41 cellular contexts compared by ENCODE assay signal in genomic region chr4:79454656-79455055, GRCh38. TPM values are rescaled to one million over a fixed set of nuclear protein-coding genes. Genes with fewer than 3 reads are reported as not detected.
"Had no signal": no experiment of that assay in that cellular context is flagged by ENCODE, and none has a peak within 500 bp of the region (broad histone marks: within the 10 kb centered on the region; RNA-seq: fewer than 3 reads in every experiment).

No MANE protein-coding gene starts in this region.

- H3K4me3 Mint-ChIP-seq: activated B cell treated with CpG ODN at 0.5 μM for 24 hours; activated CD4-positive, alpha-beta memory T cell treated with anti-CD3 and anti-CD28 coated beads for 36 hours; activated CD4-positive, alpha-beta T cell treated with anti-CD3 and anti-CD28 coated beads, Interleukin-2, amount 10 ng/mL, durations not matched to agents 24 days and 14 days; activated CD8-positive, alpha-beta T cell treated with anti-CD3 and anti-CD28 coated beads for 36 hours; activated naive CD4-positive, alpha-beta T cell treated with anti-CD3 and anti-CD28 coated beads for 36 hours; activated naive CD8-positive, alpha-beta T cell treated with anti-CD3 and anti-CD28 coated beads for 36 hours; activated T-cell treated with anti-CD3 and anti-CD28 coated beads, Interleukin-2, amount 50 U/mL, for 4 hours; activated T-cell treated with anti-CD3 and anti-CD28 coated beads, Interleukin-2, amount 50 U/mL, for 72 hours; activated T-helper 1 cell treated with anti-CD3 and anti-CD28 coated beads, Interleukin-12 subunit alpha, Interleukin-12 subunit beta, Interleukin-2, Interleukin-4 antibody, amounts not matched to agents 30 ng/mL and 10 ng/mL and 1 ng/mL, durations not matched to agents 14 hours and 24 hours and 36 hours; activated T-helper 17 cell treated with anti-CD3 and anti-CD28 coated beads, Interleukin-2, amount 50 U/mL, for 72 hours; brain; central memory CD8-positive, alpha-beta T cell; T-helper 1 cell treated with Interleukin-12 subunit alpha and Interleukin-12 subunit beta and Interleukin-4 antibody, amounts not matched to agents 30 μg/mL and 1 μg/mL, for 36 hours; T-helper 2 cell treated with Interferon-gamma antibody and Interleukin-4, amounts not matched to agents 5 μg/mL and 100 μg/mL, for 36 hours had no signal

- H3K27me3 ChIP-seq: ascending aorta, cardiac muscle cell had no signal

- H3K9me3 ChIP-seq: ascending aorta had no signal

- H3K36me3 ChIP-seq: ascending aorta, cardiac muscle cell had no signal

- H3K9me3 Mint-ChIP-seq: activated B cell treated with CpG ODN at 0.5 μM for 24 hours; activated CD4-positive, alpha-beta memory T cell treated with anti-CD3 and anti-CD28 coated beads for 36 hours; activated CD4-positive, alpha-beta T cell treated with anti-CD3 and anti-CD28 coated beads, Interleukin-2, amount 10 ng/mL, durations not matched to agents 24 days and 14 days; activated CD8-positive, alpha-beta T cell treated with anti-CD3 and anti-CD28 coated beads for 36 hours; activated naive CD4-positive, alpha-beta T cell treated with anti-CD3 and anti-CD28 coated beads for 36 hours; activated naive CD4-positive, alpha-beta T cell treated with anti-CD3 and anti-CD28 coated beads, Interleukin-2, amount 50 U/mL, for 72 hours; activated naive CD8-positive, alpha-beta T cell treated with anti-CD3 and anti-CD28 coated beads for 36 hours; activated T-cell treated with anti-CD3 and anti-CD28 coated beads, Interleukin-2, amount 50 U/mL, for 4 hours; activated T-cell treated with anti-CD3 and anti-CD28 coated beads, Interleukin-2, amount 50 U/mL, for 72 hours; activated T-helper 1 cell treated with anti-CD3 and anti-CD28 coated beads, Interleukin-12 subunit alpha, Interleukin-12 subunit beta, Interleukin-2, Interleukin-4 antibody, amounts not matched to agents 30 ng/mL and 10 ng/mL and 1 ng/mL, durations not matched to agents 14 hours and 24 hours and 36 hours; activated T-helper 17 cell treated with anti-CD3 and anti-CD28 coated beads, Interleukin-2, amount 50 U/mL, for 72 hours; brain; central memory CD8-positive, alpha-beta T cell; T-helper 1 cell treated with Interleukin-12 subunit alpha and Interleukin-12 subunit beta and Interleukin-4 antibody, amounts not matched to agents 30 μg/mL and 1 μg/mL, for 36 hours; T-helper 2 cell treated with Interferon-gamma antibody and Interleukin-4, amounts not matched to agents 5 μg/mL and 100 μg/mL, for 36 hours had no signal

- H3K4me3 ChIP-seq: ascending aorta, cardiac muscle cell had no signal

- H3K27ac Mint-ChIP-seq: activated B cell treated with CpG ODN at 0.5 μM for 24 hours; activated CD4-positive, alpha-beta memory T cell treated with anti-CD3 and anti-CD28 coated beads for 36 hours; activated CD4-positive, alpha-beta T cell treated with anti-CD3 and anti-CD28 coated beads, Interleukin-2, amount 10 ng/mL, durations not matched to agents 24 days and 14 days; activated CD8-positive, alpha-beta T cell treated with anti-CD3 and anti-CD28 coated beads for 36 hours; activated naive CD4-positive, alpha-beta T cell treated with anti-CD3 and anti-CD28 coated beads for 36 hours; activated naive CD4-positive, alpha-beta T cell treated with anti-CD3 and anti-CD28 coated beads, Interleukin-2, amount 50 U/mL, for 72 hours; activated naive CD8-positive, alpha-beta T cell treated with anti-CD3 and anti-CD28 coated beads for 36 hours; activated T-cell treated with anti-CD3 and anti-CD28 coated beads, Interleukin-2, amount 50 U/mL, for 72 hours; activated T-helper 1 cell treated with anti-CD3 and anti-CD28 coated beads, Interleukin-12 subunit alpha, Interleukin-12 subunit beta, Interleukin-2, Interleukin-4 antibody, amounts not matched to agents 30 ng/mL and 10 ng/mL and 1 ng/mL, durations not matched to agents 14 hours and 24 hours and 36 hours; activated T-helper 17 cell treated with anti-CD3 and anti-CD28 coated beads, Interleukin-2, amount 50 U/mL, for 72 hours; brain; T-helper 1 cell treated with Interleukin-12 subunit alpha and Interleukin-12 subunit beta and Interleukin-4 antibody, amounts not matched to agents 30 μg/mL and 1 μg/mL, for 36 hours; T-helper 2 cell treated with Interferon-gamma antibody and Interleukin-4, amounts not matched to agents 5 μg/mL and 100 μg/mL, for 36 hours had no signal

- H3K27me3 Mint-ChIP-seq: activated B cell treated with CpG ODN at 0.5 μM for 24 hours; activated CD4-positive, alpha-beta memory T cell treated with anti-CD3 and anti-CD28 coated beads for 36 hours; activated CD4-positive, alpha-beta T cell treated with anti-CD3 and anti-CD28 coated beads, Interleukin-2, amount 10 ng/mL, durations not matched to agents 24 days and 14 days; activated CD8-positive, alpha-beta T cell treated with anti-CD3 and anti-CD28 coated beads for 36 hours; activated naive CD8-positive, alpha-beta T cell treated with anti-CD3 and anti-CD28 coated beads for 36 hours; activated T-helper 17 cell treated with anti-CD3 and anti-CD28 coated beads, Interleukin-2, amount 50 U/mL, for 72 hours; brain; central memory CD8-positive, alpha-beta T cell had no signal

- H3K27ac ChIP-seq: ascending aorta, cardiac muscle cell, VCaP had no signal

- H3K4me1 Mint-ChIP-seq: activated B cell treated with CpG ODN at 0.5 μM for 24 hours; activated CD4-positive, alpha-beta T cell treated with anti-CD3 and anti-CD28 coated beads, Interleukin-2, amount 10 ng/mL, durations not matched to agents 24 days and 14 days; activated naive CD8-positive, alpha-beta T cell treated with anti-CD3 and anti-CD28 coated beads for 36 hours; activated T-helper 17 cell treated with anti-CD3 and anti-CD28 coated beads, Interleukin-2, amount 50 U/mL, for 72 hours; central memory CD8-positive, alpha-beta T cell had no signal

- FAIRE-seq: bronchial epithelial cell, TTC549 had no signal

- ATAC-seq: activated CD8-positive, alpha-beta T cell treated with anti-CD3 and anti-CD28 coated beads for 36 hours; activated naive CD4-positive, alpha-beta T cell treated with anti-CD3 and anti-CD28 coated beads, Interleukin-2, amount 50 U/mL, for 72 hours; activated T-cell treated with anti-CD3 and anti-CD28 coated beads, Interleukin-2, amount 50 U/mL, for 4 hours; activated T-cell treated with anti-CD3 and anti-CD28 coated beads, Interleukin-2, amount 50 U/mL, for 72 hours; activated T-helper 17 cell treated with anti-CD3 and anti-CD28 coated beads, Interleukin-2, amount 50 U/mL, for 72 hours had no signal

- H3K36me3 Mint-ChIP-seq: activated CD4-positive, alpha-beta memory T cell treated with anti-CD3 and anti-CD28 coated beads for 36 hours; activated naive CD4-positive, alpha-beta T cell treated with anti-CD3 and anti-CD28 coated beads, Interleukin-2, amount 50 U/mL, for 72 hours; activated naive CD8-positive, alpha-beta T cell treated with anti-CD3 and anti-CD28 coated beads for 36 hours; brain had no signal

- H3K4me1 ChIP-seq: ascending aorta had no signal

- DNase-seq: activated B cell treated with CpG ODN at 0.5 μM for 24 hours; activated CD4-positive, alpha-beta memory T cell treated with anti-CD3 and anti-CD28 coated beads for 36 hours; activated CD4-positive, alpha-beta T cell treated with anti-CD3 and anti-CD28 coated beads for 4 hours; activated CD4-positive, alpha-beta T cell treated with anti-CD3 and anti-CD28 coated beads, Interleukin-2, amount 10 ng/mL, durations not matched to agents 24 days and 14 days; activated CD4-positive, alpha-beta T cell treated with anti-CD3 and anti-CD28 coated beads, Interleukin-2, amount 50 U/mL, for 1 hour; activated CD4-positive, alpha-beta T cell treated with anti-CD3 and anti-CD28 coated beads, Interleukin-2, amount 50 U/mL, for 4 hours; activated CD4-positive, CD25-positive, alpha-beta regulatory T cell treated with anti-CD3 and anti-CD28 coated beads, Interleukin-2, amount 50 U/mL, for 72 hours; activated CD8-positive, alpha-beta memory T cell treated with anti-CD3 and anti-CD28 coated beads, Interleukin-2, amount 50 U/mL, for 4 hours; activated CD8-positive, alpha-beta T cell treated with anti-CD3 and anti-CD28 coated beads for 36 hours; activated effector memory CD4-positive, alpha-beta T cell treated with anti-CD3 and anti-CD28 coated beads, Interleukin-2, amount 50 U/mL, for 16 hours; activated gamma-delta T cell treated with Interleukin-2 at 50 U/mL for 16 hours; activated naive CD4-positive, alpha-beta T cell; activated naive CD4-positive, alpha-beta T cell treated with anti-CD3 and anti-CD28 coated beads for 36 hours; activated naive CD4-positive, alpha-beta T cell treated with anti-CD3 and anti-CD28 coated beads, Interleukin-2, amount 50 U/mL, for 16 hours; activated naive CD8-positive, alpha-beta T cell treated with anti-CD3 and anti-CD28 coated beads for 36 hours; activated T-cell treated with anti-CD3 and anti-CD28 coated beads for 4 hours; activated T-cell treated with anti-CD3 and anti-CD28 coated beads, Interleukin-2, amount 50 U/mL, for 1 hour; activated T-cell treated with anti-CD3 and anti-CD28 coated beads, Interleukin-2, amount 50 U/mL, for 4 hours; activated T-cell treated with anti-CD3 and anti-CD28 coated beads, Interleukin-2, amount 50 U/mL, for 72 hours; amygdala; anterior cingulate cortex; caudate nucleus; cerebellar nuclear complex; T-helper 1 cell; T-helper 2 cell; T-helper 9 cell had no signal

RNA-seq across cellular contexts. Expression of gene GK2, which starts 46.6 kb away (rescaled TPM):
- total RNA-seq: activated B cell treated with CpG ODN at 0.5 μM for 24 hours; activated CD4-positive, alpha-beta memory T cell treated with anti-CD3 and anti-CD28 coated beads for 36 hours; activated CD4-positive, alpha-beta T cell treated with anti-CD3 and anti-CD28 coated beads, Interleukin-2, amount 10 ng/mL, durations not matched to agents 24 days and 14 days; activated CD8-positive, alpha-beta memory T cell treated with anti-CD3 and anti-CD28 coated beads for 36 hours; activated CD8-positive, alpha-beta T cell treated with anti-CD3 and anti-CD28 coated beads for 36 hours; activated naive CD4-positive, alpha-beta T cell treated with anti-CD3 and anti-CD28 coated beads for 36 hours; activated naive CD4-positive, alpha-beta T cell treated with anti-CD3 and anti-CD28 coated beads, Interleukin-2, amount 50 U/mL, for 72 hours; activated naive CD8-positive, alpha-beta T cell treated with anti-CD3 and anti-CD28 coated beads for 36 hours; activated T-cell treated with anti-CD3 and anti-CD28 coated beads, Interleukin-2, amount 50 U/mL, for 4 hours; activated T-cell treated with anti-CD3 and anti-CD28 coated beads, Interleukin-2, amount 50 U/mL, for 72 hours; activated T-helper 1 cell treated with anti-CD3 and anti-CD28 coated beads, Interleukin-12 subunit alpha, Interleukin-12 subunit beta, Interleukin-2, Interleukin-4 antibody, amounts not matched to agents 30 ng/mL and 10 ng/mL and 1 ng/mL, durations not matched to agents 14 hours and 24 hours and 36 hours; activated T-helper 17 cell treated with anti-CD3 and anti-CD28 coated beads, Interleukin-2, amount 50 U/mL, for 72 hours; ascending aorta; bronchial epithelial cell; cardiac muscle cell; chondrocyte had no signal
- polyA plus RNA-seq: adipose tissue, cardiac muscle cell had no signal
